ENCODE assay signal across 28 cellular contexts in the genomic region with DNA sequence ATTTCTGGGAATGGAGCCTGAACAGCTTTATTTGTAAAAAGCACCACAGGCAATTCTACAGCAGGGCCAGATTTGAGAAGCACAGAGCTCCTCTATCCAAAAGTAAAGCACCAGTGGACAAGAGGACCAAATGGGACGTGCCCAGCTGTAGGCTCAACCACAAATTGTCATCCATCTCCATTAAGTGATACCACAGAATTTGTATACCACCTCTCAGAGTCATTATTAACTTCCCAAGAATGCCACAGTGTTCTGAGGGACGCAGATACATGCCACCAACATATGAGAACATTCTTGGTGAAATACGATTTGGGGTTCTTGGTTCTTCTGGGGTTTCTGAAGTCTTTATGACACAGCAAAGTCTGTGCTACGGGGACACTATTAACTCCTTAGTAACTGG.
"Had no signal": no experiment of that assay in that cellular context is flagged by ENCODE, and none has a peak within 500 bp of the region (broad histone marks: within the 10 kb centered on the region; RNA-seq: fewer than 3 reads in every experiment).

No MANE protein-coding gene starts in this region.

- H3K4me3 ChIP-seq: esophagus muscularis mucosa, left lung, lower lobe of right lung, mucosa of descending colon, ovary, prostate gland, spleen, thoracic aorta had no signal

- H3K27me3 ChIP-seq: esophagus muscularis mucosa, left lung, ovary, spleen had no signal

- H3K9me3 ChIP-seq: esophagus muscularis mucosa, left lung, lower lobe of right lung, mucosa of descending colon, ovary, prostate gland, spleen, thoracic aorta had no signal

- FAIRE-seq: astrocyte, islet of Langerhans, urothelium cell line had no signal

- H3K4me1 ChIP-seq: esophagus muscularis mucosa, left lung, lower lobe of right lung, prostate gland, spleen had no signal

- ATAC-seq: activated CD4-positive, CD25-positive, alpha-beta regulatory T cell treated with anti-CD3 and anti-CD28 coated beads, Interleukin-2, amount 50 U/mL, for 24 hours; left lung; lower lobe of right lung; mucosa of descending colon; stimulated activated naive CD8-positive, alpha-beta T cell treated with anti-CD3 and anti-CD28 coated beads, Interleukin-15, Interleukin-2, amounts not matched to agents 100 U/mL and 50 U/mL, for 24 hours; T-helper 17 cell had no signal

- H3K27ac ChIP-seq: esophagus muscularis mucosa, left lung, lower lobe of right lung, ovary, prostate gland, spleen, thoracic aorta, WERI-Rb-1 had no signal

- H3K36me3 ChIP-seq: esophagus muscularis mucosa, left lung, lower lobe of right lung, ovary, prostate gland, spleen, thoracic aorta, WERI-Rb-1 had no signal

- DNase-seq: activated CD4-positive, alpha-beta T cell treated with anti-CD3 and anti-CD28 coated beads for 48 hours; activated CD4-positive, alpha-beta T cell treated with anti-CD3 and anti-CD28 coated beads, Interleukin-2, amount 50 U/mL, for 48 hours; activated CD8-positive, alpha-beta memory T cell treated with anti-CD3 and anti-CD28 coated beads for 24 hours; activated effector memory CD4-positive, alpha-beta T cell treated with Interleukin-2 at 50 U/mL for 16 hours; activated naive CD4-positive, alpha-beta T cell treated with Interleukin-2 at 50 U/mL for 16 hours; activated naive CD8-positive, alpha-beta T cell treated with anti-CD3 and anti-CD28 coated beads, Interleukin-2, amount 10 ng/mL, durations not matched to agents 7 days and 5 days; central memory CD4-positive, alpha-beta T cell; endodermal cell; foreskin melanocyte; left lung; lower lobe of right lung; mesendoderm; mucosa of descending colon; ovary; spleen; stimulated activated naive CD8-positive, alpha-beta T cell treated with anti-CD3 and anti-CD28 coated beads, Interleukin-15, Interleukin-2, amounts not matched to agents 100 U/mL and 50 U/mL, for 24 hours; SW 1271; T-helper 17 cell; T1000; trophoblast cell; WERI-Rb-1 had no signal
